ENCODE assay signal across 8 cellular contexts in genomic region chr17:49496183-49496865, GRCh38. TPM values are rescaled to one million over a fixed set of nuclear protein-coding genes. Genes with fewer than 3 reads are reported as not detected.
DNase-seq lines count a peak whose midpoint lies in the region; ATAC-seq and TF ChIP-seq lines count a peak whose summit lies in the region.

No MANE protein-coding gene starts in this region.

- no peak for ATAC-seq in GM19463 (IDR thresholded peaks at IDR 0.05; ENCODE audit: unreplicated experiment)
- ATAC-seq in HG03196 (IDR thresholded peaks at IDR 0.05; ENCODE audit: unreplicated experiment): no peak

- H3K9ac ChIP-seq in skeletal muscle tissue (ENCODE audit: low read depth in 1 of 3, low read length in 3 of 3): peak overlapping the region in 2 of 3 donors; percentile 56 to 64

- H3K9me3 ChIP-seq in iPS-18c (ENCODE audit: control insufficient read depth, insufficient read depth, low read length) (no peaks in the 10 kb centered on the region), skeletal muscle tissue (ENCODE audit: control insufficient read depth in 3 of 3, low read length in 3 of 3) (no peaks in the 10 kb centered on the region)

- H3K27me3 ChIP-seq in skeletal muscle tissue (ENCODE audit: control insufficient read depth in 3 of 3, insufficient read depth in 3 of 3, low read length in 3 of 3): peaks cover 25 to 64% (median 64%) of the 10 kb centered on the region in 3 donors

- H3K4me1 ChIP-seq in skeletal muscle tissue (ENCODE audit: control insufficient read depth in 3 of 3, insufficient read depth in 3 of 3, low read length in 3 of 3): peaks cover 26 to 31% (median 26%) of the 10 kb centered on the region in 3 donors

- H3K9me3 Mint-ChIP-seq in brain: peaks cover 0 to 19% (median 0%) of the 10 kb centered on the region in 5 experiments

- H3K36me3 ChIP-seq in skeletal muscle tissue (ENCODE audit: control insufficient read depth in 3 of 3, insufficient read depth in 3 of 3, low read length in 3 of 3): no peaks in the 10 kb centered on the region

- H3K27me3 Mint-ChIP-seq in brain: peaks cover 91% of the 10 kb centered on the region

- H3K4me3 Mint-ChIP-seq in brain: peak overlapping the region; percentile 79 to 92 (median 90)

- DNase-seq in G401 (ENCODE audit: low spot score) (peak; percentile 68), LHCN-M2 (ENCODE audit: low read depth) (peak; percentile 29)

- no peaks in the 10 kb centered on the region for H3K36me3 Mint-ChIP-seq in brain

- peak overlapping the region; percentile 69 for H3K4me3 ChIP-seq in iPS-18c (ENCODE audit: insufficient read depth, low read depth, low read length)
- H3K4me3 ChIP-seq in skeletal muscle tissue (ENCODE audit: low read length in 3 of 3): peak overlapping the region; percentile 65 to 72 (median 65)

- H3K4me1 Mint-ChIP-seq in brain: peaks cover 19% of the 10 kb centered on the region

- in situ Hi-C loops in G401 (cut with HindIII; ENCODE audit: low sequenced_read_pairs): no loop called here

- TF ChIP-seq CTCF in VCaP (conservative IDR thresholded peaks at IDR 0.05) (peak; percentile 97), brain (conservative IDR thresholded peaks at IDR 0.05) (peak; percentile 83 to 88)

- peak overlapping the region in 1 of 5 experiments; percentile 83 for H3K27ac Mint-ChIP-seq in brain

- H3K27ac ChIP-seq in VCaP (no peak overlapping the region), skeletal muscle tissue (ENCODE audit: low read depth, low read length) (peak overlapping the region; percentile 47)

RNA-seq across cellular contexts. Expression of gene NGFR, which starts 1.2 kb away (rescaled TPM):
- 2.7 and 3.9 TPM in 2 replicates for total RNA-seq in G401 (2014; rRNA removed; shearing (Covaris generic))
- 25.4 and 40.2 TPM in 2 replicates for total RNA-seq in LHCN-M2 (2014; rRNA removed)
- 54.8 TPM for polyA plus RNA-seq in LHCN-M2 (2012)
- 2.6 TPM for polyA plus RNA-seq in brain (ENCODE audit: insufficient read depth, low read depth, low replicate concordance)
- 20.4 TPM for total RNA-seq in skeletal muscle tissue
